13 cellular contexts compared by ENCODE assay signal in the genomic region with DNA sequence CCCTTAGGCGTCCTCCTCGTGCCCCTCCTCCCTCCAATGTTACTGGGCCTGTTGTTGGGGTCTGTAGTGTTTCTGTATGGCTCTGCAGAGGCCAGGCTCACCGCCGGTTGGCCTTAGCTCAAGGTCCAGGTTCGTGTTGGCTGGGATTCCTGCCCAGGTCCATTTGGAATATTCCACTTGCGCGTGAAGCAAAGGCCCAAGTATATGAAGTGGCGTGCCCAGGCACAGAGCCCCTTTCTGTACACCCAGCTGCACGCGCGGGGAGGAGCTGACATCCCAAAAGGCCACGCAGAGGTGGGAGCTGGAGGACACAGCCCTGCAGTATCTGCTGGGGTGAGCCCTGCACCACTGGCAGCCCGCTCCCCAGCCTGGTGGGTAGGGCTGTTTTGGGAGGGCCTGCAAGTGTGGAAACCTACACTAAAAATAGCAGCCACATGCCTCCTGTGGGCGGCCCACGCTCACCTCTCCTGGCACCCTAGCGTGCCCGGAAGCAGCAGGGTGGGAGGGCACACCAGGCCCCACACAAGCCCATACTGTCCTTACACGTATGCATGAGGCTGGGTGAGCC. TPM values are rescaled to one million over a fixed set of nuclear protein-coding genes. Genes with fewer than 3 reads are reported as not detected.
DNase-seq lines count a peak whose midpoint lies in the region; ATAC-seq lines count a peak whose summit lies in the region.
"Had no signal": no experiment of that assay in that cellular context is flagged by ENCODE, and none has a peak within 500 bp of the region (broad histone marks: within the 10 kb centered on the region; RNA-seq: fewer than 3 reads in every experiment).

No MANE protein-coding gene starts in this region.

- H3K4me1 Mint-ChIP-seq in activated CD8-positive, alpha-beta T cell treated with anti-CD3 and anti-CD28 coated beads, Interleukin-2, amount 10 ng/mL, durations not matched to agents 7 days and 5 days (ENCODE audit: low read depth), result peaks cover 18% of the 10 kb centered on the region
- peaks cover 8 to 34% of the 10 kb centered on the region in 2 donors for H3K4me1 Mint-ChIP-seq in natural killer cell treated with Interleukin-12 subunit alpha and Interleukin-12 subunit beta and Interleukin-15 and Interleukin-18, amount 100 ng/mL, for 72 hours (ENCODE audit: low read depth in 2 of 2)

- H3K36me3 Mint-ChIP-seq in activated CD8-positive, alpha-beta T cell treated with anti-CD3 and anti-CD28 coated beads, Interleukin-2, amount 10 ng/mL, durations not matched to agents 7 days and 5 days (ENCODE audit: low read depth), result no peaks in the 10 kb centered on the region
- H3K36me3 Mint-ChIP-seq in natural killer cell treated with Interleukin-12 subunit alpha and Interleukin-12 subunit beta and Interleukin-15 and Interleukin-18, amount 100 ng/mL, for 72 hours, result no peaks in the 10 kb centered on the region

- in situ Hi-C loops in G401 (cut with HindIII; ENCODE audit: low sequenced_read_pairs), result no loop called here

- CTCF ChIA-PET in activated CD8-positive, alpha-beta T cell treated with anti-CD3 and anti-CD28 coated beads, Interleukin-2, amount 10 ng/mL, durations not matched to agents 7 days and 5 days (lab: Charles Lee), result no interaction called here

- DNase-seq in G401 (ENCODE audit: low spot score), result peak; percentile 83
- DNase-seq in activated CD8-positive, alpha-beta T cell treated with anti-CD3 and anti-CD28 coated beads, Interleukin-2, amount 10 ng/mL, durations not matched to agents 7 days and 5 days, result no peak
- no peak for DNase-seq in left cardiac atrium
- DNase-seq in natural killer cell treated with Interleukin-12 subunit alpha and Interleukin-12 subunit beta and Interleukin-15 and Interleukin-18, amount 100 ng/mL, for 72 hours (ENCODE audit: low spot score), result no peak
- no peak for DNase-seq in NCI-H2081 treated with DMSO at 0.1 percent for 48 hours (lab: John Stamatoyannopoulos, UW)
- no peak for DNase-seq in HuH-7 (ENCODE audit: low spot score)
- no peak for DNase-seq in activated naive CD4-positive, alpha-beta T cell treated with anti-CD3 and anti-CD28 coated beads, Interleukin-2, amount 50 U/mL, for 16 hours
- DNase-seq: CD4-positive, CD25-positive, alpha-beta regulatory T cell; DMS53; NCI-H1105; NCI-H1694 treated with DMSO at 0.1 percent for 48 hours; NCI-H748 treated with DMSO at 0.1 percent for 48 hours; RPMI8226 had no signal

- POLR2A ChIA-PET in activated CD8-positive, alpha-beta T cell treated with anti-CD3 and anti-CD28 coated beads, Interleukin-2, amount 10 ng/mL, durations not matched to agents 7 days and 5 days (lab: Charles Lee), result interaction anchor here (0.7 to 1.0 kb wide), 2 partner anchors 118 to 521 kb away, joined by 3 read pairs; a partner anchor contains a TSS

- H3K27ac Mint-ChIP-seq in activated CD8-positive, alpha-beta T cell treated with anti-CD3 and anti-CD28 coated beads, Interleukin-2, amount 10 ng/mL, durations not matched to agents 7 days and 5 days, result no peak overlapping the region
- peak overlapping the region in 1 of 2 donors; percentile 51 for H3K27ac Mint-ChIP-seq in natural killer cell treated with Interleukin-12 subunit alpha and Interleukin-12 subunit beta and Interleukin-15 and Interleukin-18, amount 100 ng/mL, for 72 hours
- H3K27ac Mint-ChIP-seq: CD4-positive, CD25-positive, alpha-beta regulatory T cell had no signal

- no peaks in the 10 kb centered on the region for H3K9me3 Mint-ChIP-seq in activated CD8-positive, alpha-beta T cell treated with anti-CD3 and anti-CD28 coated beads, Interleukin-2, amount 10 ng/mL, durations not matched to agents 7 days and 5 days (ENCODE audit: insufficient read depth)
- H3K9me3 Mint-ChIP-seq in natural killer cell treated with Interleukin-12 subunit alpha and Interleukin-12 subunit beta and Interleukin-15 and Interleukin-18, amount 100 ng/mL, for 72 hours, result no peaks in the 10 kb centered on the region
- H3K9me3 Mint-ChIP-seq: CD4-positive, CD25-positive, alpha-beta regulatory T cell had no signal

- intact Hi-C loops in left cardiac atrium (cut with DNase I), result no loop called here

- no peak overlapping the region for H3K4me3 Mint-ChIP-seq in activated CD8-positive, alpha-beta T cell treated with anti-CD3 and anti-CD28 coated beads, Interleukin-2, amount 10 ng/mL, durations not matched to agents 7 days and 5 days
- H3K4me3 Mint-ChIP-seq in natural killer cell treated with Interleukin-12 subunit alpha and Interleukin-12 subunit beta and Interleukin-15 and Interleukin-18, amount 100 ng/mL, for 72 hours, result no peak overlapping the region
- H3K4me3 Mint-ChIP-seq: CD4-positive, CD25-positive, alpha-beta regulatory T cell had no signal

- H3K27me3 Mint-ChIP-seq in activated CD8-positive, alpha-beta T cell treated with anti-CD3 and anti-CD28 coated beads, Interleukin-2, amount 10 ng/mL, durations not matched to agents 7 days and 5 days (ENCODE audit: low read depth), result no peaks in the 10 kb centered on the region
- no peaks in the 10 kb centered on the region for H3K27me3 Mint-ChIP-seq in natural killer cell treated with Interleukin-12 subunit alpha and Interleukin-12 subunit beta and Interleukin-15 and Interleukin-18, amount 100 ng/mL, for 72 hours
- H3K27me3 Mint-ChIP-seq: CD4-positive, CD25-positive, alpha-beta regulatory T cell had no signal

- ATAC-seq in activated CD8-positive, alpha-beta T cell treated with anti-CD3 and anti-CD28 coated beads, Interleukin-2, amount 10 ng/mL, durations not matched to agents 7 days and 5 days, result peak; percentile 47
- peak; percentile 4 to 14 for ATAC-seq in left cardiac atrium
- ATAC-seq in natural killer cell treated with Interleukin-12 subunit alpha and Interleukin-12 subunit beta and Interleukin-15 and Interleukin-18, amount 100 ng/mL, for 72 hours, result peak; percentile 49 to 68

RNA-seq across cellular contexts. Expression of a gene that starts 30.2 kb away (rescaled TPM):
- total RNA-seq in G401 (2014; rRNA removed; shearing (Covaris generic)), result 2.1 and 2.7 TPM in 2 replicates
- total RNA-seq in activated CD8-positive, alpha-beta T cell treated with anti-CD3 and anti-CD28 coated beads, Interleukin-2, amount 10 ng/mL, durations not matched to agents 7 days and 5 days, result 1 to 10 TPM; 7.0 to 8.0 TPM
- total RNA-seq in left cardiac atrium, result 10 to 100 TPM; 10.5 to 11.1 TPM
- 1 to 10 TPM; 7.6 to 9.3 TPM for total RNA-seq in natural killer cell treated with Interleukin-12 subunit alpha and Interleukin-12 subunit beta and Interleukin-15 and Interleukin-18, amount 100 ng/mL, for 72 hours
